7 cellular contexts compared by ENCODE assay signal in genomic region chr5:80255425-80255751, GRCh38. TPM values are rescaled to one million over a fixed set of nuclear protein-coding genes. Genes with fewer than 3 reads are reported as not detected.
DNase-seq lines count a peak whose midpoint lies in the region; ATAC-seq and TF ChIP-seq lines count a peak whose summit lies in the region.

No MANE protein-coding gene starts in this region.

- no peak overlapping the region for H2AFZ ChIP-seq in GM23338
- H2AFZ ChIP-seq in Karpas-422 (ENCODE audit: low read length), result peak overlapping the region; percentile 48; the same call in 1 of the 2 replicates

- H3K4me1 ChIP-seq in GM23338 (ENCODE audit: insufficient read depth), result peaks cover 52% of the 10 kb centered on the region
- peaks cover 25% of the 10 kb centered on the region for H3K4me1 ChIP-seq in Karpas-422 (ENCODE audit: low read length)
- H3K4me1 ChIP-seq in mucosa of rectum (ENCODE audit: control insufficient read depth in 2 of 2, insufficient read depth in 2 of 2, low read length in 2 of 2), result peaks cover 39 to 53% of the 10 kb centered on the region in 2 donors
- peaks cover 21% of the 10 kb centered on the region for H3K4me1 ChIP-seq in testis

- no peak for TF ChIP-seq POLR2A in testis (IDR thresholded peaks at IDR 0.05)

- H3K9me2 ChIP-seq in GM23338 (ENCODE audit: insufficient read depth), result peaks cover 15% of the 10 kb centered on the region
- H3K9me2 ChIP-seq in Karpas-422 (replicated peaks; ENCODE audit: insufficient read depth, low read length), result no peaks in the 10 kb centered on the region

- H3K27ac ChIP-seq in GM23338 (ENCODE audit: low read depth) (no peak overlapping the region), Karpas-422 (ENCODE audit: low read length) (no peak overlapping the region), mucosa of rectum (ENCODE audit: low read depth in 2 of 2, low read length in 2 of 2) (peak overlapping the region; percentile 97), testis (peak overlapping the region; percentile 93 to 98)

- POLR2A ChIA-PET in activated CD4-positive, alpha-beta T cell treated with anti-CD3 and anti-CD28 coated beads, Interleukin-2, amount 10 ng/mL, durations not matched to agents 7 days and 5 days (lab: Charles Lee), result interaction anchor here (1.2 to 1.4 kb wide), 3 partner anchors 63 to 132 kb away, joined by 3 to 6 read pairs (median 4); no protein-coding TSS in a partner anchor

- TF ChIP-seq CTCF in GM12865 (IDR thresholded peaks at IDR 0.05; ENCODE audit: insufficient read depth, low read depth, low read length, missing control alignments) (no peak), GM23338 (conservative IDR thresholded peaks at IDR 0.05; ENCODE audit: low read depth in 2 of 2) (no peak), epithelial cell of proximal tubule (conservative IDR thresholded peaks at IDR 0.05; ENCODE audit: low read depth, low read length) (no peak), testis (IDR thresholded peaks at IDR 0.05) (no peak)

- peak overlapping the region; percentile 83 for H3K4me3 Mint-ChIP-seq in GM23338
- peak overlapping the region; percentile 97 for H3K4me3 Mint-ChIP-seq in activated CD4-positive, alpha-beta T cell treated with anti-CD3 and anti-CD28 coated beads, Interleukin-2, amount 10 ng/mL, durations not matched to agents 7 days and 5 days

- H3K4me2 ChIP-seq in GM23338 (peak overlapping the region; percentile 100), Karpas-422 (ENCODE audit: low read depth, low read length, poor library complexity, severe bottlenecking) (peak overlapping the region; percentile 83)

- peaks cover 24% of the 10 kb centered on the region for H3F3A ChIP-seq in GM23338 (replicated peaks; ENCODE audit: low read depth)

- H3K4me3 ChIP-seq in GM12865 (ENCODE audit: low read depth, low read length) (peak overlapping the region; percentile 68), GM23338 (peak overlapping the region; percentile 100), Karpas-422 (ENCODE audit: low read length) (peak overlapping the region; percentile 78), epithelial cell of proximal tubule (ENCODE audit: low read depth, low read length) (peak overlapping the region; percentile 91), mucosa of rectum (ENCODE audit: low read length in 2 of 2) (peak overlapping the region; percentile 87 to 93), testis (peak overlapping the region; percentile 88 to 91)

- intact Hi-C loops in testis (cut with DNase I; ENCODE audit: low total_unique reads), result no loop called here

- no peak overlapping the region for H3K27ac Mint-ChIP-seq in GM23338
- peak overlapping the region; percentile 88 for H3K27ac Mint-ChIP-seq in activated CD4-positive, alpha-beta T cell treated with anti-CD3 and anti-CD28 coated beads, Interleukin-2, amount 10 ng/mL, durations not matched to agents 7 days and 5 days

- peak; percentile 42 for ATAC-seq in GM23338

- H3K79me2 ChIP-seq in GM23338 (replicated peaks; ENCODE audit: insufficient read depth) (peaks cover 59% of the 10 kb centered on the region), Karpas-422 (ENCODE audit: low read length) (no peaks in the 10 kb centered on the region)

- 0% methylated on average over 3 to 10 of the region's 28 CpGs for WGBS in testis, 2 donors

- H3K36me3 Mint-ChIP-seq in GM23338 (ENCODE audit: low read depth), result peaks cover 18% of the 10 kb centered on the region; the same call in 2 of the 3 replicates
- peaks cover 60% of the 10 kb centered on the region for H3K36me3 Mint-ChIP-seq in activated CD4-positive, alpha-beta T cell treated with anti-CD3 and anti-CD28 coated beads, Interleukin-2, amount 10 ng/mL, durations not matched to agents 7 days and 5 days (ENCODE audit: low read depth)

- H4K20me1 ChIP-seq in GM23338 (replicated peaks; ENCODE audit: insufficient read depth), result peaks cover 41% of the 10 kb centered on the region
- peaks cover 3% of the 10 kb centered on the region; the same call in 1 of the 2 replicates for H4K20me1 ChIP-seq in Karpas-422 (ENCODE audit: insufficient read depth, low read depth, low read length)

- peaks cover 59% of the 10 kb centered on the region for H3K4me1 Mint-ChIP-seq in GM23338
- H3K4me1 Mint-ChIP-seq in activated CD4-positive, alpha-beta T cell treated with anti-CD3 and anti-CD28 coated beads, Interleukin-2, amount 10 ng/mL, durations not matched to agents 7 days and 5 days, result peaks cover 63% of the 10 kb centered on the region

- peak overlapping the region; percentile 75 for H3K9ac ChIP-seq in Karpas-422 (ENCODE audit: low read length)
- peak overlapping the region; percentile 87 to 92 for H3K9ac ChIP-seq in mucosa of rectum (ENCODE audit: low read depth in 1 of 2, low read length in 2 of 2)

- no peaks in the 10 kb centered on the region for H3K9me3 ChIP-seq in Karpas-422 (ENCODE audit: low read length)
- H3K9me3 ChIP-seq in mucosa of rectum (ENCODE audit: control insufficient read depth in 2 of 2, low read length in 2 of 2), result no peaks in the 10 kb centered on the region
- no peaks in the 10 kb centered on the region for H3K9me3 ChIP-seq in testis

- peak; percentile 37 for DNase-seq in GM12865 (ENCODE audit: low read depth)
- DNase-seq in GM23338 (ENCODE audit: low spot score), result no peak
- DNase-seq in Karpas-422, result peak; percentile 51
- peak; percentile 50 for DNase-seq in activated CD4-positive, alpha-beta T cell treated with anti-CD3 and anti-CD28 coated beads, Interleukin-2, amount 10 ng/mL, durations not matched to agents 7 days and 5 days
- no peak for DNase-seq in epithelial cell of proximal tubule (ENCODE audit: low read depth)
- peak; percentile 46 for DNase-seq in testis

- H3K27me3 ChIP-seq in GM23338 (ENCODE audit: insufficient read depth), result peaks cover 5% of the 10 kb centered on the region; the same call in 1 of the 2 replicates
- no peaks in the 10 kb centered on the region for H3K27me3 ChIP-seq in Karpas-422 (ENCODE audit: low read length)
- H3K27me3 ChIP-seq in mucosa of rectum (ENCODE audit: control insufficient read depth in 2 of 2, insufficient read depth in 2 of 2, low read length in 2 of 2), result no peaks in the 10 kb centered on the region
- H3K27me3 ChIP-seq in testis, result no peaks in the 10 kb centered on the region

- H3K36me3 ChIP-seq in GM23338 (ENCODE audit: insufficient read depth) (no peaks in the 10 kb centered on the region), Karpas-422 (ENCODE audit: insufficient read depth, low read length) (no peaks in the 10 kb centered on the region), mucosa of rectum (ENCODE audit: control insufficient read depth in 2 of 2, insufficient read depth in 2 of 2, low read length in 2 of 2) (no peaks in the 10 kb centered on the region), testis (ENCODE audit: low read depth, missing control alignments) (no peaks in the 10 kb centered on the region)

- peaks cover 3% of the 10 kb centered on the region; the same call in 1 of the 3 replicates for H3K9me3 Mint-ChIP-seq in GM23338
- peaks cover 2% of the 10 kb centered on the region for H3K9me3 Mint-ChIP-seq in activated CD4-positive, alpha-beta T cell treated with anti-CD3 and anti-CD28 coated beads, Interleukin-2, amount 10 ng/mL, durations not matched to agents 7 days and 5 days

- CTCF ChIA-PET in activated CD4-positive, alpha-beta T cell treated with anti-CD3 and anti-CD28 coated beads, Interleukin-2, amount 10 ng/mL, durations not matched to agents 7 days and 5 days (lab: Charles Lee), result interaction anchor here (0.6 to 1.9 kb wide), 8 partner anchors 12 to 403 kb away, joined by 3 to 5 read pairs (median 4); no protein-coding TSS in a partner anchor

- peaks cover 16% of the 10 kb centered on the region for H3K27me3 Mint-ChIP-seq in GM23338 (ENCODE audit: insufficient read depth, low read depth, poor library complexity)
- no peaks in the 10 kb centered on the region for H3K27me3 Mint-ChIP-seq in activated CD4-positive, alpha-beta T cell treated with anti-CD3 and anti-CD28 coated beads, Interleukin-2, amount 10 ng/mL, durations not matched to agents 7 days and 5 days

TF ChIP-seq in GM23338, 12 proteins besides CTCF, POLR2A, EP300 and RAD21 (continues in another document):
- TF ChIP-seq EZH2 (IDR thresholded peaks at IDR 0.05; ENCODE audit: low read depth, unreplicated experiment), result no peak
- no peak for TF ChIP-seq ZNF331 (CRISPR knock-in tag; IDR thresholded peaks at IDR 0.05; ENCODE audit: low read depth)
- no peak for TF ChIP-seq ETS1 (IDR thresholded peaks at IDR 0.05)
- no peak for TF ChIP-seq NANOG (IDR thresholded peaks at IDR 0.05; ENCODE audit: borderline replicate concordance)
- no peak for TF ChIP-seq STAT1 (IDR thresholded peaks at IDR 0.05; ENCODE audit: unreplicated experiment)
- TF ChIP-seq JUNB (IDR thresholded peaks at IDR 0.05; ENCODE audit: unreplicated experiment), result no peak
- no peak for TF ChIP-seq EZH2phosphoT487 (IDR thresholded peaks at IDR 0.05; ENCODE audit: unreplicated experiment)
- no peak for TF ChIP-seq POLR2AphosphoS5 (IDR thresholded peaks at IDR 0.05; ENCODE audit: low read depth)

RNA-seq across cellular contexts. Expression of gene SERINC5, which starts 0.5 kb away (rescaled TPM):
- 101 and 107 TPM in 2 replicates for total RNA-seq in GM23338 (2014; rRNA removed; shearing (Covaris generic))
- polyA plus RNA-seq in GM23338 (2016; fragmentation: Nextera tagmentation; extraction: Ambion mirVana), result 32.3 and 34.0 TPM in 2 replicates
- total RNA-seq in Karpas-422 (2014; rRNA removed; shearing (Covaris generic); ENCODE audit: low replicate concordance), result 2.6 and 4.4 TPM in 2 replicates
- 10 to 100 TPM; 85.7 to 88.8 TPM for total RNA-seq in activated CD4-positive, alpha-beta T cell treated with anti-CD3 and anti-CD28 coated beads, Interleukin-2, amount 10 ng/mL, durations not matched to agents 7 days and 5 days
- total RNA-seq in epithelial cell of proximal tubule, result 6.9 and 7.1 TPM in 2 replicates
- total RNA-seq in testis, result 100 to 1,000 TPM; 158 to 217 TPM
- polyA plus RNA-seq in testis (ENCODE audit: insufficient read depth, low read depth, low replicate concordance), result 62.3 TPM

Comparison
In these comparisons a context has a peak if more than half of its experiments do, and no peak if none do; other contexts are left out.
1. DNase-seq: peak in GM12865 (single experiment), Karpas-422 (single experiment), activated CD4-positive, alpha-beta T cell treated with anti-CD3 and anti-CD28 coated beads, Interleukin-2, amount 10 ng/mL, durations not matched to agents 7 days and 5 days (single experiment) and testis (single experiment); none in GM23338 (single experiment) and epithelial cell of proximal tubule (single experiment).
2. H3K27ac ChIP-seq: peak in mucosa of rectum (2 of 2) and testis (2 of 2); none in GM23338 (single experiment) and Karpas-422 (single experiment).
3. RNA of gene SERINC5, which starts 0.5 kb away (total RNA-seq): 158 to 217 TPM in testis, 101 to 107 TPM in GM23338 and 85.7 to 88.8 TPM in activated CD4-positive, alpha-beta T cell treated with anti-CD3 and anti-CD28 coated beads, Interleukin-2, amount 10 ng/mL, durations not matched to agents 7 days and 5 days; 6.9 to 7.1 TPM in epithelial cell of proximal tubule and 2.6 to 4.4 TPM in Karpas-422; every median in the first group is over 10 times any median in the second.
4. Peak in every context shown above with its lines, with median percentiles within 50 percentile points of each other: H3K4me3 ChIP-seq.